ENCODE assay signal across 7 cellular contexts in the genomic region with DNA sequence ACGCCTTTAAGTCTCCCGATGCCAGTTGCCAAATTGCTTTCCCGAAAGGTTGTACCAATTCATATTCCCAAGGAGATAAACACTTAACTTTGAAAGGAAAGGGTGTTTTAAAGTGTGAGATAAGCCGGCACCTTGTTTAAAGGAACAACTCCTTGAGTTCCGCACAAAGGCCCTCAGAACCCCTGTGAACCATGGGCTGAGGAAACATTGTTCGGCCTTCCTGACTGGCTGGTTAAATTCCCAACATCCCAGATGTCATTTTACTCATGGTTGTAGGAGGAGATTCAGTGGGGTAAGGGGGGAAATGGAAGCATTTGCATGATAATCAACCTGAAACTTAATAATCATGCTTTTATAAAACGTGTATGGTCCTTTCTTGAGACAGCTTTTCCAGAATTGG.
"Had no signal": no experiment of that assay in that cellular context is flagged by ENCODE, and none has a peak within 500 bp of the region (broad histone marks: within the 10 kb centered on the region; RNA-seq: fewer than 3 reads in every experiment).

No MANE protein-coding gene starts in this region.

- FAIRE-seq: HepG2, HTR-8/SVneo, K562 had no signal

- ATAC-seq: HepG2, K562 had no signal

- DNase-seq: IMR-90, KBM-7, KG1 had no signal

- H3K27ac ChIP-seq: HL-60 had no signal

- H3K4me3 ChIP-seq: K562 had no signal
